ENCODE assay signal across 14 cellular contexts in the genomic region with DNA sequence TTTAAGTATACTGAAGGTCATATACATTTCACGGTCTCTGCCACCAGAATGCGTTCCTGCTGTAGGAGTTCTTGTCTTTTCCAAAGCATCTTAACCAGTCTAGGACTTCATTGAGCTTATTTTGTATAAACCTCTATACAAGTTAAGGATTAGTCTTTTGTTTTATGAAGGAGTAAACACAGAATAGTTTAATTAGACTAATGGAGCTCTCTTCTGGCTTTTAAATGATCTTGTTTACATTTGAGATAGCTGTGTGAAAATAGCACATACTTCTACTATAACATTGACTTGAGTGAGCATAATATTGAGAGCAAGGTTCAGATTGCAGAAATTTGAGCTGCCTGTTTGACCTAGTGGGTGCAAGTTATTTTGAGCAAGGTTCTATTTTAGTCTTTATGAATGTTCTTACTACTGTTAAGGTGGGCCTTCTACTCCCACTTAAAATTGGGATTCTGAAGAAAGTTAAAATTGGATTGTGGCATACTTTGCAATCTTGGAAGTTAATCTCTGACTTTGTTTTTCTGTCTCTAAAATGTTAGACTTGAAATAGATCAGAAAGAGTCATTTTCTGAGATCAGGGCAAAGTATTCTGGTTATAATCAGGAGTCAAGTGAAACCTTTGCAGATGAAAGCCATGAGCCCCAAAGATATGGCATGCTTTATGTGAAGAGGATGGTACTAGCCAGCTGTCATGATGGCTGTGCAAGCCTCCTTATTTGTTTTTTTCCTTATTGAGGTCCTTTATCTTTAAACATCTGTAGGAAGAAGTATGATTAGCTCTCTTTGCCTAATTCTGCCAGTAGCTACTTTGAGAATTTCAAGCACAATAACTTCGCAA. TPM values are rescaled to one million over a fixed set of nuclear protein-coding genes. Genes with fewer than 3 reads are reported as not detected.
DNase-seq lines count a peak whose midpoint lies in the region; ATAC-seq, FAIRE-seq and TF ChIP-seq lines count a peak whose summit lies in the region.
"Had no signal": no experiment of that assay in that cellular context is flagged by ENCODE, and none has a peak within 500 bp of the region (broad histone marks: within the 10 kb centered on the region; RNA-seq: fewer than 3 reads in every experiment).

No MANE protein-coding gene starts in this region.

- peak overlapping the region; percentile 35; the same call in 1 of the 2 replicates for H3K14ac ChIP-seq in IMR-90 (replicated peaks; ENCODE audit: low read depth, low read length)

- no peak overlapping the region for H3K4me3 ChIP-seq in IMR-90 (ENCODE audit: insufficient read depth, low read depth, low read length)
- H3K4me3 ChIP-seq in GM12878 = no peak overlapping the region
- H3K4me3 ChIP-seq in HepG2 (replicated peaks in 1 of 3; ENCODE audit: insufficient read depth in 1 of 3, low read depth in 2 of 3, low read length in 3 of 3) = no peak overlapping the region
- peak overlapping the region in 2 of 3 donors; percentile 0 to 9 for H3K4me3 ChIP-seq in skeletal muscle tissue (ENCODE audit: low read length in 3 of 3)
- H3K4me3 ChIP-seq: BLaER1 treated with 17β-estradiol and CSF1 and Interleukin-3, amounts not matched to agents 10 nM and 100 nM had no signal

- RAD21 ChIA-PET in GM12878 (lab: Charles Lee; ENCODE audit: unreplicated experiment) = interaction anchor here (1.2 to 6.1 kb wide), 9 partner anchors 14 to 145 kb away, joined by 4 to 88 read pairs (median 39); a partner anchor contains a TSS

- H3K9ac ChIP-seq in IMR-90 (ENCODE audit: low read depth, low read length) (peak overlapping the region; percentile 25; the same call in 1 of the 2 replicates), GM12878 (ENCODE audit: control insufficient read depth, insufficient read depth, low read length) (no peak overlapping the region), HepG2 (ENCODE audit: insufficient read depth, low read depth, low read length) (no peak overlapping the region), skeletal muscle tissue (ENCODE audit: low read depth in 1 of 3, low read length in 3 of 3) (peak overlapping the region in 1 of 3 donors; percentile 64)
- H3K9ac ChIP-seq: BLaER1 treated with 17β-estradiol and CSF1 and Interleukin-3, amounts not matched to agents 10 nM and 100 nM had no signal

- H3K4me2 ChIP-seq in IMR-90 (ENCODE audit: low read depth, low read length) (peak overlapping the region; percentile 68; the same call in 1 of the 2 replicates), GM12878 (ENCODE audit: control insufficient read depth, insufficient read depth) (0 out of 2 replicates have a peak overlapping the region, but pooled peaks have one; percentile 13), HepG2 (ENCODE audit: low read depth, low read length) (peak overlapping the region; percentile 38)

- peak overlapping the region; percentile 95 for H3K18ac ChIP-seq in IMR-90 (ENCODE audit: low read depth, low read length)

- WGBS in IMR-90 (ENCODE audit: extremely low coverage in 2 of 2, insufficient read length in 1 of 2), 2 experiments = no CpG with 5 or more reads among the region's 3 CpGs
- 82% methylated on average over 3 of the region's 3 CpGs for WGBS in GM12878 (ENCODE audit: insufficient coverage, insufficient replicate concordance, low lambda C conversion rate, missing lambda C conversion rate)
- 93% methylated on average over 3 of the region's 3 CpGs for WGBS in HepG2 (ENCODE audit: low lambda C conversion rate)

- SMC1A ChIA-PET in GM12878 (lab: Charles Lee; ENCODE audit: uncharacterized antibody, unreplicated experiment) = interaction anchor here (0.8 to 12.3 kb wide), 14 partner anchors 7 to 151 kb away, joined by 3 to 166 read pairs (median 18); a partner anchor contains a TSS

- H3K23ac ChIP-seq in IMR-90 (ENCODE audit: low read depth, low read length) = peak overlapping the region; percentile 51; the same call in 1 of the 2 replicates

- H2BK5ac ChIP-seq in IMR-90 (ENCODE audit: low read depth, low read length, poor library complexity, severe bottlenecking) = peak overlapping the region; percentile 92

- TF ChIP-seq POLR2A in IMR-90 (IDR thresholded peaks at IDR 0.05; ENCODE audit: low read depth, low read length) = no peak
- TF ChIP-seq POLR2A in GM12878 (IDR thresholded peaks at IDR 0.05; ENCODE audit: low read depth, low read length) = no peak
- no peak for TF ChIP-seq POLR2A in HepG2 (IDR thresholded peaks at IDR 0.05; ENCODE audit: insufficient read depth in 1 of 2, low read depth in 2 of 2, low read length in 2 of 2)

- no TSS peak for BruUV-seq in IMR-90 (replicated peaks; lab: Mats Ljungman, UMichigan)
- no TSS peak for BruUV-seq in GM12878 (replicated peaks; lab: Mats Ljungman, UMichigan)
- BruUV-seq in HepG2 (replicated peaks; lab: Mats Ljungman, UMichigan) = no TSS peak

- H2AK5ac ChIP-seq in IMR-90 (ENCODE audit: low read depth, low read length) = no peak overlapping the region

- H2BK120ac ChIP-seq in IMR-90 (ENCODE audit: low read depth, low read length) = peak overlapping the region; percentile 62

- ATAC-seq in IMR-90 (ENCODE audit: low read depth) (peak; percentile 56), GM12878 (no peak), HepG2 (peak; percentile 57), HG02588 (IDR thresholded peaks at IDR 0.05; ENCODE audit: unreplicated experiment) (no peak)
- ATAC-seq: left colon had no signal

- no peak for FAIRE-seq in GM12878 (lab: Jason Lieb, UNC)
- FAIRE-seq in HepG2 (lab: Jason Lieb, UNC) = no peak
- FAIRE-seq: HTR-8/SVneo had no signal

- H4K8ac ChIP-seq in IMR-90 (ENCODE audit: low read depth in 2 of 2, low read length in 2 of 2) = peak overlapping the region; percentile 60 to 73; a peak in 3 of 4 replicates

- H3K56ac ChIP-seq in IMR-90 (ENCODE audit: extremely low read depth, insufficient read depth, low read length) = no peak overlapping the region

- H3K79me2 ChIP-seq in GM12878 (ENCODE audit: control insufficient read depth, insufficient read depth, low read length) (peaks cover 5% of the 10 kb centered on the region), HepG2 (ENCODE audit: insufficient read depth, low read length) (peaks cover 35% of the 10 kb centered on the region)

- in situ Hi-C loops in IMR-90 (cut with MboI; ENCODE audit: low sequenced_read_pairs) = loop anchor here (5.0 kb wide), 1 partner anchor 92 kb away; a partner anchor contains a TSS
- in situ Hi-C loops in GM12878 (cut with MboI) = no loop called here
- in situ Hi-C loops in HepG2 (cut with HindIII; ENCODE audit: extremely low pct_ligation_motif_present, low pct_unique_long_range_greater_than_20kb) = no loop called here

- 0 out of 2 replicates have a peak overlapping the region, but pooled peaks have one; percentile 30 for H4K5ac ChIP-seq in IMR-90 (ENCODE audit: low read depth, low read length)

- peaks cover 34 to 55% of the 10 kb centered on the region in 2 experiments for H3K79me1 ChIP-seq in IMR-90 (ENCODE audit: low read depth in 1 of 2, low read length in 2 of 2)

- H3K9me1 ChIP-seq in IMR-90 (ENCODE audit: insufficient read depth, low read length) = peaks cover 19% of the 10 kb centered on the region

- no peak for TF ChIP-seq RAD21 in IMR-90 (IDR thresholded peaks at IDR 0.05; ENCODE audit: low read length)
- no peak for TF ChIP-seq RAD21 in GM12878 (IDR thresholded peaks at IDR 0.05; ENCODE audit: insufficient read depth, low read depth, low read length)
- no peak for TF ChIP-seq RAD21 in HepG2 (CRISPR knock-in tag; IDR thresholded peaks at IDR 0.05)

- intact Hi-C loops in IMR-90 (cut with micrococcal nuclease) = no loop called here
- intact Hi-C loops in GM12878 (cut with micrococcal nuclease; ENCODE audit: unreplicated experiment) = no loop called here
- intact Hi-C loops in HepG2 (cut with micrococcal nuclease; ENCODE audit: unreplicated experiment) = loop anchor here (5.0 kb wide), 1 partner anchor 332 kb away; no protein-coding TSS in a partner anchor

- peak overlapping the region; percentile 70; the same call in 1 of the 2 replicates for H3K4ac ChIP-seq in IMR-90 (ENCODE audit: low read depth, low read length)

- no peaks in the 10 kb centered on the region for H3K27me3 ChIP-seq in IMR-90 (ENCODE audit: control insufficient read depth, insufficient read depth, low read length)
- H3K27me3 ChIP-seq in GM12878 (replicated peaks in 1 of 2; ENCODE audit: control insufficient read depth in 2 of 2, insufficient read depth in 2 of 2, low read length in 1 of 2) = no peaks in the 10 kb centered on the region
- no peaks in the 10 kb centered on the region for H3K27me3 ChIP-seq in HepG2 (ENCODE audit: control insufficient read depth in 1 of 2, insufficient read depth in 2 of 2, low read length in 2 of 2)
- H3K27me3 ChIP-seq in skeletal muscle tissue (ENCODE audit: control insufficient read depth in 3 of 3, insufficient read depth in 3 of 3, low read length in 3 of 3) = no peaks in the 10 kb centered on the region
- H3K27me3 ChIP-seq: BLaER1 treated with 17β-estradiol and CSF1 and Interleukin-3, amounts not matched to agents 10 nM and 100 nM had no signal

- H2BK20ac ChIP-seq in IMR-90 (ENCODE audit: low read depth, low read length) = peak overlapping the region; percentile 80

- H2AK9ac ChIP-seq in IMR-90 (replicated peaks; ENCODE audit: low read depth, low read length, poor library complexity) = no peak overlapping the region

- peaks cover 15% of the 10 kb centered on the region for H3K36me3 ChIP-seq in IMR-90 (ENCODE audit: control insufficient read depth, insufficient read depth, low read length)
- peaks cover 10 to 23% of the 10 kb centered on the region in 2 experiments for H3K36me3 ChIP-seq in GM12878 (ENCODE audit: control insufficient read depth in 2 of 2, insufficient read depth in 2 of 2, low read length in 1 of 2)
- H3K36me3 ChIP-seq in HepG2 (replicated peaks in 1 of 2; ENCODE audit: control insufficient read depth in 1 of 2, insufficient read depth in 2 of 2, low read length in 2 of 2) = peaks cover 25 to 51% of the 10 kb centered on the region in 2 experiments
- H3K36me3 ChIP-seq in skeletal muscle tissue (ENCODE audit: control insufficient read depth in 3 of 3, insufficient read depth in 3 of 3, low read length in 3 of 3) = peaks cover 10 to 23% (median 12%) of the 10 kb centered on the region in 3 donors

- no peak for TF ChIP-seq CTCF in IMR-90 (conservative IDR thresholded peaks at IDR 0.05; ENCODE audit: low read depth, low read length)
- no peak for TF ChIP-seq CTCF in GM12878 (IDR thresholded peaks at IDR 0.05 in 2 of 3, conservative IDR thresholded peaks at IDR 0.05 in 1 of 3; ENCODE audit: control insufficient read depth in 2 of 3, extremely low read depth in 1 of 3, insufficient read depth in 1 of 3, low read depth in 3 of 3, low read length in 3 of 3)
- no peak for TF ChIP-seq CTCF in HepG2 (CRISPR knock-in tag; IDR thresholded peaks at IDR 0.05)

- peak overlapping the region; percentile 19 for H4K91ac ChIP-seq in IMR-90 (ENCODE audit: insufficient read depth, low read depth, low read length)

- no peak overlapping the region; the same call in 2 of the 3 replicates for H2BK15ac ChIP-seq in IMR-90 (ENCODE audit: low read depth, low read length)

- H4K20me1 ChIP-seq in IMR-90 (ENCODE audit: insufficient read depth, low read length) = no peaks in the 10 kb centered on the region
- no peaks in the 10 kb centered on the region for H4K20me1 ChIP-seq in GM12878 (ENCODE audit: control insufficient read depth, insufficient read depth)
- H4K20me1 ChIP-seq in HepG2 (ENCODE audit: insufficient read depth, low read length) = peaks cover 6% of the 10 kb centered on the region; the same call in 1 of the 2 replicates

- POLR2A ChIA-PET in IMR-90 (lab: Charles Lee; ENCODE audit: unreplicated experiment) = no interaction called here
- POLR2A ChIA-PET in GM12878 (lab: Charles Lee) = interaction anchor here (1.3 to 1.7 kb wide), 3 partner anchors 13 to 86 kb away, joined by 3 to 12 read pairs (median 4); no protein-coding TSS in a partner anchor
- POLR2A ChIA-PET in HepG2 (lab: Yijun Ruan, JAX) = interaction anchor here (0.7 to 3.3 kb wide), 6 partner anchors 9 to 91 kb away, joined by 3 to 20 read pairs (median 4); no protein-coding TSS in a partner anchor

- DNase-seq in IMR-90 = peak; percentile 57
- DNase-seq in GM12878 (ENCODE audit: low read depth, low spot score) = no peak
- DNase-seq in HepG2 (ENCODE audit: low spot score) = peak; percentile 71
- DNase-seq in NCI-H2107 treated with DMSO at 0.1 percent for 48 hours (lab: John Stamatoyannopoulos, UW; ENCODE audit: unreplicated experiment) = no peak
- no peak for DNase-seq in RKO (ENCODE audit: low spot score)
- DNase-seq in T-helper 2 cell = no peak
- DNase-seq: GF-D8, left colon, posterior cingulate gyrus, SHP77 had no signal

- H2AFZ ChIP-seq in IMR-90 (replicated peaks; ENCODE audit: low read length, poor library complexity) (no peak overlapping the region), GM12878 (ENCODE audit: control insufficient read depth, low read depth, low read length) (no peak overlapping the region), HepG2 (ENCODE audit: low read length) (no peak overlapping the region)

- CTCF ChIA-PET in IMR-90 (lab: Yijun Ruan, JAX) = interaction anchor here (0.5 to 1.8 kb wide), 3 partner anchors 18 to 146 kb away, joined by 3 to 8 read pairs (median 6); no protein-coding TSS in a partner anchor
- CTCF ChIA-PET in GM12878 (lab: Yijun Ruan, JAX) = interaction anchor here (0.8 to 12.1 kb wide), 14 partner anchors 13 to 146 kb away, joined by 3 to 260 read pairs (median 26); a partner anchor contains a TSS
- CTCF ChIA-PET in HepG2 (lab: Yijun Ruan, JAX; ENCODE audit: low intra/inter-chr PET ratio, low total read pairs) = interaction anchor here (5.0 to 6.8 kb wide), 2 partner anchors 91 to 147 kb away, joined by 54 to 76 read pairs; a partner anchor contains a TSS

- H3K27ac ChIP-seq in IMR-90 (ENCODE audit: insufficient read depth, low read length) = peak overlapping the region; percentile 64; the same call in 1 of the 2 replicates
- H3K27ac ChIP-seq in GM12878 (ENCODE audit: control insufficient read depth, insufficient read depth) = no peak overlapping the region
- H3K27ac ChIP-seq in HepG2 (ENCODE audit: extremely low read length, insufficient read depth, low read length) = peak overlapping the region; percentile 37
- H3K27ac ChIP-seq in skeletal muscle tissue (ENCODE audit: low read depth, low read length) = peak overlapping the region; percentile 84
- H3K27ac ChIP-seq: BLaER1 treated with 17β-estradiol and CSF1 and Interleukin-3, amounts not matched to agents 10 nM and 100 nM had no signal

- no peaks in the 10 kb centered on the region for H3K9me3 ChIP-seq in IMR-90 (ENCODE audit: control insufficient read depth, insufficient read depth, low read length)
- peaks cover 4% of the 10 kb centered on the region for H3K9me3 ChIP-seq in GM12878 (replicated peaks; ENCODE audit: control insufficient read depth, insufficient read depth, low read length)
- H3K9me3 ChIP-seq in HepG2 (ENCODE audit: low read length) = no peaks in the 10 kb centered on the region
- no peaks in the 10 kb centered on the region for H3K9me3 ChIP-seq in skeletal muscle tissue (ENCODE audit: control insufficient read depth in 3 of 3, low read length in 3 of 3)

- no peak for TF ChIP-seq EP300 in GM12878 (IDR thresholded peaks at IDR 0.05; ENCODE audit: borderline replicate concordance in 1 of 2, control insufficient read depth in 1 of 2, low read depth in 2 of 2, low read length in 2 of 2)
- peak in 1 of 2 experiments; percentile 27; a peak in 1 of 4 replicates for TF ChIP-seq EP300 in HepG2 (IDR thresholded peaks at IDR 0.05; ENCODE audit: low read depth in 2 of 2, low read length in 2 of 2)
- TF ChIP-seq EP300 in HepG2 (CRISPR knock-in tag; IDR thresholded peaks at IDR 0.05; ENCODE audit: borderline replicate concordance) = no peak

- H3K4me1 ChIP-seq in IMR-90 (ENCODE audit: control insufficient read depth, insufficient read depth, low read length) = peaks cover 21% of the 10 kb centered on the region
- H3K4me1 ChIP-seq in GM12878 (ENCODE audit: control insufficient read depth, insufficient read depth, low read length) = peaks cover 13% of the 10 kb centered on the region
- H3K4me1 ChIP-seq in HepG2 (ENCODE audit: insufficient read depth, low read length) = peaks cover 37% of the 10 kb centered on the region
- H3K4me1 ChIP-seq in skeletal muscle tissue (ENCODE audit: control insufficient read depth in 3 of 3, insufficient read depth in 3 of 3, low read length in 3 of 3) = peaks cover 30 to 41% (median 36%) of the 10 kb centered on the region in 3 donors

- dilution Hi-C loops in IMR-90 (cut with HindIII; ENCODE audit: low sequenced_read_pairs, unreplicated experiment) = no loop called here

RNA-seq across cellular contexts. Expression of a gene that starts 41.8 kb away (rescaled TPM):
- total RNA-seq in IMR-90 (2012; rRNA removed) = 8.4 and 9.2 TPM in 2 replicates
- polyA plus RNA-seq in IMR-90 (2012; rRNA removed) = 7.8 and 9.9 TPM in 2 replicates
- polyA plus RNA-seq in IMR-90 (2012; cell fraction: cytosol; rRNA removed) = 3.4 and 3.9 TPM in 2 replicates
- polyA plus RNA-seq in IMR-90 (2012; cell fraction: nucleus; rRNA removed; ENCODE audit: low replicate concordance) = 5.4 and 21.8 TPM in 2 replicates
- 80.5 and 87.4 TPM in 2 replicates for total RNA-seq in GM12878 (2013; cell fraction: nucleolus; rRNA removed)
- total RNA-seq in GM12878 (2014; rRNA removed) = 29.7 and 33.6 TPM in 2 replicates
- 18.0 and 18.2 TPM in 2 replicates for total RNA-seq in GM12878 (2014; rRNA removed; fragmentation: Illumina TruSeq; extraction: Trizol)
- 30.1 and 30.5 TPM in 2 replicates for total RNA-seq in GM12878 (2021)
- 9.2 TPM for polyA plus RNA-seq in GM12878 (2011; ENCODE audit: low read depth)
- polyA plus RNA-seq in GM12878 (2011; rRNA removed) = 37.1 and 44.4 TPM in 2 replicates
- polyA plus RNA-seq in GM12878 (2011; cell fraction: cytosol; rRNA removed) = 26.0 and 28.2 TPM in 2 replicates
- polyA plus RNA-seq in GM12878 (2011; cell fraction: nucleus; rRNA removed) = 24.3 and 28.1 TPM in 2 replicates
- polyA plus RNA-seq in GM12878 (2012) = 12.4 and 15.0 TPM in 2 replicates
- 40.2 and 50.9 TPM in 2 replicates for polyA plus RNA-seq in GM12878 (2014; fragmentation: Illumina TruSeq; extraction: Trizol)
- 10 to 100 TPM in 1 of 2 experiments, 1 to 10 TPM in 1; 5.2 to 10.7 TPM for polyA plus RNA-seq in GM12878 (2014; fragmentation: Nextera tagmentation; extraction: Ambion mirVana)
- polyA plus RNA-seq in GM12878 (2014; rRNA removed) = 29.6 and 29.7 TPM in 2 replicates
- polyA plus RNA-seq in GM12878 (2016; fragmentation: Nextera tagmentation; extraction: Ambion mirVana) = 10 to 100 TPM; 30.3 to 30.4 TPM
- polyA minus RNA-seq in GM12878 (2011; rRNA and poly(A)+ RNA removed) = 27.3 and 27.4 TPM in 2 replicates
- 19.4 and 21.9 TPM in 2 replicates for polyA minus RNA-seq in GM12878 (2011; cell fraction: cytosol; rRNA and poly(A)+ RNA removed)
- polyA minus RNA-seq in GM12878 (2011; cell fraction: nucleus; rRNA and poly(A)+ RNA removed) = 33.4 and 57.1 TPM in 2 replicates
- 41.5 and 45.6 TPM in 2 replicates for total RNA-seq in HepG2 (2016; rRNA removed; fragmentation: Illumina TruSeq; extraction: Trizol)
- total RNA-seq in HepG2 (2016; cell fraction: cytosol; rRNA removed; fragmentation: Illumina TruSeq; extraction: Trizol; ENCODE audit: low read depth) = 88.9 and 116 TPM in 2 replicates
- total RNA-seq in HepG2 (2016; cell fraction: insoluble cytoplasmic fraction; rRNA removed; fragmentation: Illumina TruSeq; extraction: Trizol) = 39.5 and 44.6 TPM in 2 replicates
- total RNA-seq in HepG2 (2016; cell fraction: membrane; rRNA removed; fragmentation: Illumina TruSeq; extraction: Trizol) = 25.9 and 26.4 TPM in 2 replicates
- 54.7 and 73.0 TPM in 2 replicates for total RNA-seq in HepG2 (2016; cell fraction: nucleus; rRNA removed; fragmentation: Illumina TruSeq; extraction: Trizol)
- polyA plus RNA-seq in HepG2 (2011; rRNA removed) = 29.7 and 31.1 TPM in 2 replicates
- polyA plus RNA-seq in HepG2 (2011; cell fraction: cytosol; rRNA removed) = 16.3 and 23.0 TPM in 2 replicates
- 23.9 and 28.8 TPM in 2 replicates for polyA plus RNA-seq in HepG2 (2011; cell fraction: nucleus; rRNA removed)
- 25.6 and 28.2 TPM in 2 replicates for polyA plus RNA-seq in HepG2 (2012)
- 1.9 and 2.1 TPM in 2 replicates for polyA plus RNA-seq in HepG2 (2016; cell fraction: cytosol; fragmentation: Illumina TruSeq; extraction: Trizol; ENCODE audit: low read depth)
- polyA plus RNA-seq in HepG2 (2016; cell fraction: insoluble cytoplasmic fraction; fragmentation: Illumina TruSeq; extraction: Trizol; ENCODE audit: low read depth) = 40.0 and 47.0 TPM in 2 replicates
- 7.1 and 7.5 TPM in 2 replicates for polyA plus RNA-seq in HepG2 (2016; cell fraction: membrane; fragmentation: Illumina TruSeq; extraction: Trizol; ENCODE audit: low read depth)
- polyA plus RNA-seq in HepG2 (2016; cell fraction: nucleus; fragmentation: Illumina TruSeq; extraction: Trizol; ENCODE audit: insufficient read depth, low read depth) = 61.9 and 76.1 TPM in 2 replicates
- polyA minus RNA-seq in HepG2 (2011; rRNA and poly(A)+ RNA removed; ENCODE audit: low replicate concordance) = 39.2 and 72.4 TPM in 2 replicates
- 36.2 and 48.9 TPM in 2 replicates for polyA minus RNA-seq in HepG2 (2011; cell fraction: cytosol; rRNA and poly(A)+ RNA removed)
- 98.0 and 104 TPM in 2 replicates for polyA minus RNA-seq in HepG2 (2011; cell fraction: nucleus; rRNA and poly(A)+ RNA removed)
- 35.5 TPM for total RNA-seq in skeletal muscle tissue

RNA-seq across cellular contexts. Expression of a gene that starts 42.1 kb away (rescaled TPM):
- total RNA-seq in IMR-90 (2012; rRNA removed) (16.9 and 17.6 TPM in 2 replicates), GM12878 (2014; rRNA removed) (24.1 and 26.9 TPM in 2 replicates), GM12878 (2014; rRNA removed; fragmentation: Illumina TruSeq; extraction: Trizol) (25.2 and 26.7 TPM in 2 replicates), GM12878 (2021) (25.6 and 27.2 TPM in 2 replicates), HepG2 (2016; rRNA removed; fragmentation: Illumina TruSeq; extraction: Trizol) (39.8 and 51.7 TPM in 2 replicates), skeletal muscle tissue (22.4 TPM)
- polyA plus RNA-seq in IMR-90 (2012; rRNA removed) (12.5 and 13.4 TPM in 2 replicates), GM12878 (2011; rRNA removed) (23.1 and 24.0 TPM in 2 replicates), GM12878 (2014; fragmentation: Illumina TruSeq; extraction: Trizol) (22.2 and 25.8 TPM in 2 replicates), GM12878 (2014; fragmentation: Nextera tagmentation; extraction: Ambion mirVana) (1 to 10 TPM; 5.3 to 5.5 TPM), GM12878 (2014; rRNA removed) (18.1 and 19.8 TPM in 2 replicates), GM12878 (2016; fragmentation: Nextera tagmentation; extraction: Ambion mirVana) (10 to 100 TPM; 39.8 to 44.6 TPM), HepG2 (2011; rRNA removed) (21.5 and 22.9 TPM in 2 replicates)
- 4.6 and 6.4 TPM in 2 replicates for polyA plus RNA-seq in IMR-90 (2012; cell fraction: cytosol; rRNA removed)
- polyA plus RNA-seq in IMR-90 (2012; cell fraction: nucleus; rRNA removed; ENCODE audit: low replicate concordance) = 10.3 and 11.0 TPM in 2 replicates
- 85.3 and 87.8 TPM in 2 replicates for total RNA-seq in GM12878 (2013; cell fraction: nucleolus; rRNA removed)
- polyA plus RNA-seq in GM12878 (2011; ENCODE audit: low read depth) = 10.7 TPM
- 18.7 and 22.2 TPM in 2 replicates for polyA plus RNA-seq in GM12878 (2011; cell fraction: cytosol; rRNA removed)
- polyA plus RNA-seq in GM12878 (2011; cell fraction: nucleus; rRNA removed) = 17.7 and 18.8 TPM in 2 replicates
- polyA plus RNA-seq in GM12878 (2012) = 13.3 and 15.3 TPM in 2 replicates
- polyA minus RNA-seq in GM12878 (2011; rRNA and poly(A)+ RNA removed) = 57.0 and 60.1 TPM in 2 replicates
- 11.9 and 15.2 TPM in 2 replicates for polyA minus RNA-seq in GM12878 (2011; cell fraction: cytosol; rRNA and poly(A)+ RNA removed)
- polyA minus RNA-seq in GM12878 (2011; cell fraction: nucleus; rRNA and poly(A)+ RNA removed) = 33.5 and 42.4 TPM in 2 replicates
- total RNA-seq in HepG2 (2016; cell fraction: cytosol; rRNA removed; fragmentation: Illumina TruSeq; extraction: Trizol; ENCODE audit: low read depth) = 4.3 and 5.3 TPM in 2 replicates
- total RNA-seq in HepG2 (2016; cell fraction: insoluble cytoplasmic fraction; rRNA removed; fragmentation: Illumina TruSeq; extraction: Trizol) = 39.0 and 48.3 TPM in 2 replicates
- total RNA-seq in HepG2 (2016; cell fraction: membrane; rRNA removed; fragmentation: Illumina TruSeq; extraction: Trizol) = 12.1 and 12.8 TPM in 2 replicates
- 53.4 and 63.7 TPM in 2 replicates for total RNA-seq in HepG2 (2016; cell fraction: nucleus; rRNA removed; fragmentation: Illumina TruSeq; extraction: Trizol)
- polyA plus RNA-seq in HepG2 (2011; cell fraction: cytosol; rRNA removed) = 15.4 and 16.2 TPM in 2 replicates
- polyA plus RNA-seq in HepG2 (2011; cell fraction: nucleus; rRNA removed) = 16.1 and 18.5 TPM in 2 replicates
- 15.4 and 20.9 TPM in 2 replicates for polyA plus RNA-seq in HepG2 (2012)
- 2.1 and 2.4 TPM in 2 replicates for polyA plus RNA-seq in HepG2 (2016; cell fraction: cytosol; fragmentation: Illumina TruSeq; extraction: Trizol; ENCODE audit: low read depth)
- 23.2 and 30.3 TPM in 2 replicates for polyA plus RNA-seq in HepG2 (2016; cell fraction: insoluble cytoplasmic fraction; fragmentation: Illumina TruSeq; extraction: Trizol; ENCODE audit: low read depth)
- polyA plus RNA-seq in HepG2 (2016; cell fraction: membrane; fragmentation: Illumina TruSeq; extraction: Trizol; ENCODE audit: low read depth) = 3.8 and 4.7 TPM in 2 replicates
- polyA plus RNA-seq in HepG2 (2016; cell fraction: nucleus; fragmentation: Illumina TruSeq; extraction: Trizol; ENCODE audit: insufficient read depth, low read depth) = 32.5 and 34.5 TPM in 2 replicates
- 67.8 and 87.6 TPM in 2 replicates for polyA minus RNA-seq in HepG2 (2011; rRNA and poly(A)+ RNA removed; ENCODE audit: low replicate concordance)
- polyA minus RNA-seq in HepG2 (2011; cell fraction: cytosol; rRNA and poly(A)+ RNA removed) = 20.3 and 23.7 TPM in 2 replicates
- polyA minus RNA-seq in HepG2 (2011; cell fraction: nucleus; rRNA and poly(A)+ RNA removed) = 72.5 and 93.6 TPM in 2 replicates

Comparison
In these comparisons a context has a peak if more than half of its experiments do, and no peak if none do; other contexts are left out.
1. ATAC-seq: peak in IMR-90 (single experiment) and HepG2 (single experiment); none in GM12878 (single experiment) and HG02588 (single experiment).
2. DNase-seq: peak in IMR-90 (single experiment) and HepG2 (single experiment); none in GM12878 (single experiment), NCI-H2107 treated with DMSO at 0.1 percent for 48 hours (single experiment), RKO (single experiment) and T-helper 2 cell (0 of 5).
3. H3K4me2 ChIP-seq: peak in every context shown above with its lines; median percentile 68 in IMR-90; 38 in HepG2; 13 in GM12878.
4. H3K4me3 ChIP-seq: peak in skeletal muscle tissue (2 of 3); none in IMR-90 (single experiment), GM12878 (single experiment) and HepG2 (0 of 3).